In genomic region chr16:28924399-28924761, GRCh38 we compare ENCODE assay signal across 8 cellular contexts. TPM values are rescaled to one million over a fixed set of nuclear protein-coding genes. Genes with fewer than 3 reads are reported as not detected.
DNase-seq lines count a peak whose midpoint lies in the region; ATAC-seq, FAIRE-seq and TF ChIP-seq lines count a peak whose summit lies in the region.

No MANE protein-coding gene starts in this region.

- no peak overlapping the region for H2BK20ac ChIP-seq in H9 (ENCODE audit: low read depth, low read length, poor library complexity, severe bottlenecking)

- no peak overlapping the region for H3K56ac ChIP-seq in H9 (ENCODE audit: insufficient read length, low read depth, low read length)

- H3K36me3 Mint-ChIP-seq in H9 (ENCODE audit: insufficient read depth in 1 of 3, low read depth in 3 of 3) (peaks cover 0 to 10% (median 10%) of the 10 kb centered on the region in 3 experiments; a peak in 6 of 7 replicates), astrocyte (ENCODE audit: low read depth, unreplicated experiment) (no peaks in the 10 kb centered on the region), memory B cell (peaks cover 8% of the 10 kb centered on the region)

- H4K20me1 ChIP-seq in H9 (ENCODE audit: control insufficient read depth, insufficient read depth, insufficient read length) (no peaks in the 10 kb centered on the region), astrocyte (ENCODE audit: insufficient read depth, low read length) (peaks cover 12% of the 10 kb centered on the region)

- no peak for TF ChIP-seq EP300 in A549 (IDR thresholded peaks at IDR 0.05)

- DNase-seq in A549 (ENCODE audit: low read depth in 1 of 2, low spot score in 1 of 2), result no peak
- DNase-seq in H9, result no peak
- no peak for DNase-seq in astrocyte (ENCODE audit: low read depth)
- DNase-seq in memory B cell (ENCODE audit: low spot score in 2 of 2), result peak in 1 of 2 donors; percentile 59
- DNase-seq in DMS53 treated with DMSO at 0.1 percent for 48 hours (lab: John Stamatoyannopoulos, UW; ENCODE audit: unreplicated experiment), result no peak
- DNase-seq in NCI-H187 treated with DMSO at 0.1 percent for 48 hours (lab: John Stamatoyannopoulos, UW), result no peak

- H3K23me2 ChIP-seq in H9 (ENCODE audit: insufficient read length, low read depth, low read length, poor library complexity, severe bottlenecking), result peaks cover 12% of the 10 kb centered on the region

- H3K4me3 Mint-ChIP-seq in H9 (peak overlapping the region; percentile 91 to 96), astrocyte (ENCODE audit: unreplicated experiment) (peak overlapping the region; percentile 84), memory B cell (peak overlapping the region; percentile 98)

- H3K79me2 ChIP-seq in H9 (ENCODE audit: insufficient read depth, low read length), result no peaks in the 10 kb centered on the region
- peaks cover 7% of the 10 kb centered on the region for H3K79me2 ChIP-seq in astrocyte (ENCODE audit: insufficient read depth, low read length)

- TF ChIP-seq POLR2A in A549 (IDR thresholded peaks at IDR 0.05; ENCODE audit: low read length), result no peak

- H3K27ac Mint-ChIP-seq in H9, result peak overlapping the region; percentile 97 to 98 (median 97)
- H3K27ac Mint-ChIP-seq in astrocyte (ENCODE audit: unreplicated experiment), result no peak overlapping the region
- peak overlapping the region; percentile 97 for H3K27ac Mint-ChIP-seq in memory B cell

- H3K9me3 ChIP-seq in A549, result no peaks in the 10 kb centered on the region
- no peaks in the 10 kb centered on the region for H3K9me3 ChIP-seq in H9 (ENCODE audit: control insufficient read depth, low read depth, low read length)
- no peaks in the 10 kb centered on the region for H3K9me3 ChIP-seq in astrocyte (ENCODE audit: insufficient read depth, low read depth, low read length)

- H2BK12ac ChIP-seq in H9 (ENCODE audit: insufficient read length, low read depth, low read length), result no peak overlapping the region

- H3K14ac ChIP-seq in H9 (ENCODE audit: insufficient read depth, low read length), result 0 out of 2 replicates have a peak overlapping the region, but pooled peaks have one; percentile 1

- no peak overlapping the region for H3K4ac ChIP-seq in H9 (ENCODE audit: low read depth, low read length)

- no peaks in the 10 kb centered on the region for H3K27me3 ChIP-seq in H9 (ENCODE audit: insufficient read depth, low read length)
- no peaks in the 10 kb centered on the region for H3K27me3 ChIP-seq in astrocyte (ENCODE audit: insufficient read depth, low read length)

- H3K4me1 Mint-ChIP-seq in H9, result peaks cover 11 to 15% of the 10 kb centered on the region in 2 experiments
- H3K4me1 Mint-ChIP-seq in astrocyte (ENCODE audit: low read depth, unreplicated experiment), result peaks cover 6% of the 10 kb centered on the region
- peaks cover 36% of the 10 kb centered on the region for H3K4me1 Mint-ChIP-seq in memory B cell

- no peaks in the 10 kb centered on the region for H3K79me1 ChIP-seq in H9 (ENCODE audit: insufficient read depth, low read depth, low read length, poor library complexity, severe bottlenecking)

- no peaks in the 10 kb centered on the region for H3K36me3 ChIP-seq in astrocyte (ENCODE audit: insufficient read depth, low read length)

- FAIRE-seq in A549 (lab: Jason Lieb, UNC), result no peak
- FAIRE-seq in astrocyte (lab: Jason Lieb, UNC), result no peak

- no peak overlapping the region for H2BK15ac ChIP-seq in H9 (ENCODE audit: low read depth, low read length)

- CTCF ChIA-PET in A549 (lab: Yijun Ruan, JAX), result interaction anchor here (1.3 to 4.0 kb wide), 4 partner anchors 10 to 49 kb away, joined by 4 to 12 read pairs (median 9); no protein-coding TSS in a partner anchor

- no peak overlapping the region for H4K8ac ChIP-seq in H9 (replicated peaks; ENCODE audit: insufficient read length, low read depth, low read length)

- peak overlapping the region; percentile 60 for H3K4me3 ChIP-seq in A549
- H3K4me3 ChIP-seq in astrocyte (ENCODE audit: insufficient read depth, low read depth, low read length), result peak overlapping the region; percentile 79

- TF ChIP-seq RAD21 in A549 (conservative IDR thresholded peaks at IDR 0.05 in 1 of 2, IDR thresholded peaks at IDR 0.05 in 1 of 2), result no peak

- no peaks in the 10 kb centered on the region for H3K27me3 Mint-ChIP-seq in H9 (ENCODE audit: low read depth)
- no peaks in the 10 kb centered on the region for H3K27me3 Mint-ChIP-seq in astrocyte (ENCODE audit: low read depth, unreplicated experiment)
- no peaks in the 10 kb centered on the region for H3K27me3 Mint-ChIP-seq in memory B cell

- no peak overlapping the region for H2BK5ac ChIP-seq in H9 (ENCODE audit: insufficient read length, low read length)

- H2BK120ac ChIP-seq in H9 (ENCODE audit: low read depth, low read length, poor library complexity, severe bottlenecking), result no peak overlapping the region

- H2AFZ ChIP-seq in H9 (ENCODE audit: low read length), result no peak overlapping the region
- peak overlapping the region; percentile 26 for H2AFZ ChIP-seq in astrocyte (ENCODE audit: low read depth, low read length)

- no peak for TF ChIP-seq CTCF in A549 (IDR thresholded peaks at IDR 0.05)
- TF ChIP-seq CTCF in H9 (conservative IDR thresholded peaks at IDR 0.05), result peak; percentile 62
- TF ChIP-seq CTCF in astrocyte (IDR thresholded peaks at IDR 0.05; ENCODE audit: insufficient read depth, low read depth, low read length), result no peak

- H4K91ac ChIP-seq in H9 (ENCODE audit: insufficient read length, low read depth, low read length), result no peak overlapping the region

- ATAC-seq in A549 (no peak; a peak in 1 of 6 replicates), memory B cell (ENCODE audit: low read depth) (peak; percentile 4), HG02970 (IDR thresholded peaks at IDR 0.05; ENCODE audit: low FRiP score, unreplicated experiment) (no peak), GM21529 (IDR thresholded peaks at IDR 0.05; ENCODE audit: unreplicated experiment) (no peak)

- no peak overlapping the region for H3T11ph ChIP-seq in H9 (ENCODE audit: low read length)

- H4K5ac ChIP-seq in H9 (ENCODE audit: insufficient read length, low read depth, low read length), result no peak overlapping the region

- no peak overlapping the region for H3K23ac ChIP-seq in H9 (ENCODE audit: insufficient read length, low read depth, low read length)

- H3K9ac ChIP-seq in H9 (ENCODE audit: extremely low read depth, insufficient read length, low read length), result peak overlapping the region; percentile 61
- H3K9ac ChIP-seq in astrocyte (ENCODE audit: low read length), result peak overlapping the region; percentile 52

- H3K4me1 ChIP-seq in A549 (peaks cover 10% of the 10 kb centered on the region; the same call in 2 of the 3 replicates), H9 (ENCODE audit: insufficient read depth, low read length) (no peaks in the 10 kb centered on the region), astrocyte (ENCODE audit: insufficient read depth, low read length) (peaks cover 4% of the 10 kb centered on the region)

- H3K27ac ChIP-seq in A549 (peak overlapping the region; percentile 93; a peak in 5 of 6 replicates), H9 (ENCODE audit: insufficient read length, low read depth, low read length) (no peak overlapping the region), astrocyte (ENCODE audit: low read depth, low read length) (no peak overlapping the region)

- POLR2A ChIA-PET in A549 (lab: Yijun Ruan, JAX), result interaction anchor here (0.5 to 1.6 kb wide), 4 partner anchors 20 to 61 kb away, joined by 3 to 6 read pairs (median 4); partner anchors contain the start of gene NFATC2IP

- no peak overlapping the region for H2AK5ac ChIP-seq in H9 (ENCODE audit: insufficient read length, low read length)

- H3K9me3 Mint-ChIP-seq in H9 (no peaks in the 10 kb centered on the region), astrocyte (ENCODE audit: unreplicated experiment) (no peaks in the 10 kb centered on the region), memory B cell (no peaks in the 10 kb centered on the region)

- H3K18ac ChIP-seq in H9 (ENCODE audit: insufficient read length, low read depth, low read length), result no peak overlapping the region

- H3K4me2 ChIP-seq in A549, result peak overlapping the region; percentile 67
- peak overlapping the region; percentile 90 for H3K4me2 ChIP-seq in H9 (ENCODE audit: insufficient read depth, insufficient read length, low read length)
- peak overlapping the region; percentile 99 for H3K4me2 ChIP-seq in astrocyte (ENCODE audit: low read length)

- WGBS in A549 (ENCODE audit: missing lambda C conversion rate), result 63% methylated on average over 14 of the region's 15 CpGs
- no CpG with 5 or more reads among the region's 15 CpGs for WGBS in H9 (ENCODE audit: extremely low coverage, insufficient read length, low lambda C conversion rate)

RNA-seq across cellular contexts. Expression of gene RABEP2, which starts 0.7 kb away (rescaled TPM):
- polyA plus RNA-seq in A549 (2011; rRNA removed) (5.4 and 6.0 TPM in 2 replicates), A549 (2017; fragmentation: RNase III; extraction: RNeasy Plus Mini Kit Qiagen cat#74134 plus additional on column Dnase treatment) (13.7 to 15.6 TPM (median 14.5 TPM) in 3 replicates)
- polyA plus RNA-seq in A549 (2012; cell fraction: cytosol; rRNA removed), result 17.4 and 18.5 TPM in 2 replicates
- 23.7 and 29.7 TPM in 2 replicates for polyA plus RNA-seq in A549 (2012; cell fraction: nucleus; rRNA removed)
- 2.0 and 2.9 TPM in 2 replicates for polyA minus RNA-seq in A549 (2011; rRNA and poly(A)+ RNA removed)
- total RNA-seq in H9 (2021) (14.4 and 17.5 TPM in 2 replicates), astrocyte (18.6 and 19.4 TPM in 2 replicates)

RNA-seq across cellular contexts. Expression of gene CD19, which starts 7.4 kb away (rescaled TPM):
- polyA plus RNA-seq in A549 (2011; rRNA removed) (not detected in 2 replicates), A549 (2017; fragmentation: RNase III; extraction: RNeasy Plus Mini Kit Qiagen cat#74134 plus additional on column Dnase treatment) (not detected in 3 replicates)
- polyA plus RNA-seq in A549 (2012; cell fraction: cytosol; rRNA removed), result not detected in 2 replicates
- not detected in 2 replicates for polyA plus RNA-seq in A549 (2012; cell fraction: nucleus; rRNA removed)
- not detected in 2 replicates for polyA minus RNA-seq in A549 (2011; rRNA and poly(A)+ RNA removed)
- total RNA-seq in H9 (2021) (0.50 and 1.4 TPM in 2 replicates), astrocyte (not detected in 2 replicates)

RNA-seq across cellular contexts. Expression of gene NFATC2IP, which starts 26.4 kb away (rescaled TPM):
- polyA plus RNA-seq in A549 (2011; rRNA removed) (32.2 and 35.7 TPM in 2 replicates), A549 (2017; fragmentation: RNase III; extraction: RNeasy Plus Mini Kit Qiagen cat#74134 plus additional on column Dnase treatment) (29.7 to 31.4 TPM (median 30.3 TPM) in 3 replicates)
- polyA plus RNA-seq in A549 (2012; cell fraction: cytosol; rRNA removed), result 27.8 and 35.6 TPM in 2 replicates
- polyA plus RNA-seq in A549 (2012; cell fraction: nucleus; rRNA removed), result 113 and 134 TPM in 2 replicates
- polyA minus RNA-seq in A549 (2011; rRNA and poly(A)+ RNA removed), result 24.2 and 25.7 TPM in 2 replicates
- total RNA-seq in H9 (2021) (68.8 and 73.8 TPM in 2 replicates), astrocyte (25.0 and 32.6 TPM in 2 replicates)

RNA-seq across cellular contexts. Expression of gene ATP2A1, which starts 46.1 kb away (rescaled TPM):
- polyA plus RNA-seq in A549 (2011; rRNA removed), result 0.96 and 1.1 TPM in 2 replicates
- 1.6 and 2.0 TPM in 2 replicates for polyA plus RNA-seq in A549 (2012; cell fraction: cytosol; rRNA removed)
- polyA plus RNA-seq in A549 (2012; cell fraction: nucleus; rRNA removed), result 15.2 and 16.9 TPM in 2 replicates
- 1.5 to 5.2 TPM (median 2.3 TPM) in 3 replicates for polyA plus RNA-seq in A549 (2017; fragmentation: RNase III; extraction: RNeasy Plus Mini Kit Qiagen cat#74134 plus additional on column Dnase treatment)
- 1.1 and 1.5 TPM in 2 replicates for polyA minus RNA-seq in A549 (2011; rRNA and poly(A)+ RNA removed)
- 3.9 and 4.6 TPM in 2 replicates for total RNA-seq in H9 (2021)
- total RNA-seq in astrocyte, result 1.0 and 2.0 TPM in 2 replicates

RNA-seq across cellular contexts. Expression of gene SPNS1, which starts 50.2 kb away (rescaled TPM):
- polyA plus RNA-seq in A549 (2011; rRNA removed) (16.9 and 27.0 TPM in 2 replicates), A549 (2017; fragmentation: RNase III; extraction: RNeasy Plus Mini Kit Qiagen cat#74134 plus additional on column Dnase treatment) (29.6 to 35.4 TPM (median 35.1 TPM) in 3 replicates)
- 43.4 and 58.8 TPM in 2 replicates for polyA plus RNA-seq in A549 (2012; cell fraction: cytosol; rRNA removed)
- polyA plus RNA-seq in A549 (2012; cell fraction: nucleus; rRNA removed), result 136 and 166 TPM in 2 replicates
- polyA minus RNA-seq in A549 (2011; rRNA and poly(A)+ RNA removed), result 26.3 and 40.3 TPM in 2 replicates
- total RNA-seq in H9 (2021) (38.6 and 40.2 TPM in 2 replicates), astrocyte (57.8 and 65.8 TPM in 2 replicates)

Comparison
In these comparisons a context has a peak if more than half of its experiments do, and no peak if none do; other contexts are left out.
1. H3K27ac ChIP-seq: peak in A549 (2 of 2); none in H9 (single experiment) and astrocyte (single experiment).
2. Peak in every context shown above with its lines, with median percentiles within 50 percentile points of each other: H3K4me2 ChIP-seq and H3K4me3 Mint-ChIP-seq.